8 cellular contexts compared by ENCODE assay signal in the genomic region with DNA sequence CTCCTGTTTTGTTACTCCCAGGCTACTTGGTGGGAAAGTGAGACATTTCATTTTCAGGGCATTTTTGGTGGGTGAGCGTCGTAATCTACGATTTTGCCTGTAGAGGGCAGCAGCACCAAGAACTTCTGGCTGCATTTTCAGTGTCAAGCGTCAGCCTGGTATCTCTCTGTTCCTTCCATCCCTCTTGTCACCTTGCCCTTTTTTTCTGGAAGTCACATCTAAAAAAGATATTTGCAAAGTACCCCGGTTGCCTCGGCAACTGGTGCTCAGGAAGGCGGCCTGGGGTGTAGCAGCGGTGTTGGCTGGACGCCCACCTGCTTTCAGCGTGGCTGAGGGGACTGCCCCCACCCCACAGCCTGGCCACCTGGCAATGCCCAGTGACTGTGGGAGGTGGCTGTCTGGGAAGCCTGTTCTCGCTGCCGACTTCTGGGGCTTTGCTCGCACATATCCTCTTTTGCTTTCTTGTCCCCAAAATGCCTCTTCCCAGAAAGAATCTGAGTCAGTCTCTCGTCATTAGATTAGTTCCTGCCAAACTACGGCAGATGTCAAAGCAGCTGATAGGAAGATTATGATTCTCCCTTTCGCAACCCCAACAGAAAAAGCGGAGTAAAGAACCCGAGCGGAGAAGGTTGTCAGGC.
DNase-seq lines count a peak whose midpoint lies in the region; ATAC-seq, FAIRE-seq and TF ChIP-seq lines count a peak whose summit lies in the region.

No MANE protein-coding gene starts in this region.

- no peak overlapping the region for H3K4me3 Mint-ChIP-seq in osteocyte (ENCODE audit: unreplicated experiment)

- no peak overlapping the region for H2AFZ ChIP-seq in OCI-LY7 (ENCODE audit: low read length)

- H3K9me3 ChIP-seq in OCI-LY7 (ENCODE audit: low read length) (no peaks in the 10 kb centered on the region), gastroesophageal sphincter (no peaks in the 10 kb centered on the region), vagina (no peaks in the 10 kb centered on the region)

- H3K4me3 ChIP-seq in OCI-LY7 (ENCODE audit: low read depth, low read length, poor library complexity, severe bottlenecking) (no peak overlapping the region), gastroesophageal sphincter (peak overlapping the region; percentile 31 to 43), vagina (peak overlapping the region; percentile 31 to 35)

- POLR2A ChIA-PET in OCI-LY7 (lab: Charles Lee): no interaction called here

- H3K36me3 Mint-ChIP-seq in osteocyte (ENCODE audit: unreplicated experiment): no peaks in the 10 kb centered on the region

- no peak overlapping the region for H3K27ac Mint-ChIP-seq in osteocyte (ENCODE audit: unreplicated experiment)

- H3K36me3 ChIP-seq in OCI-LY7 (ENCODE audit: insufficient read depth, low read length): no peaks in the 10 kb centered on the region
- H3K36me3 ChIP-seq in gastroesophageal sphincter: no peaks in the 10 kb centered on the region
- no peaks in the 10 kb centered on the region for H3K36me3 ChIP-seq in vagina

- peaks cover 40% of the 10 kb centered on the region for H3K27me3 Mint-ChIP-seq in osteocyte (ENCODE audit: unreplicated experiment)

- H3K4me2 ChIP-seq in OCI-LY7 (ENCODE audit: low read length): no peak overlapping the region

- no peaks in the 10 kb centered on the region for H3K4me1 Mint-ChIP-seq in osteocyte (ENCODE audit: unreplicated experiment)

- intact Hi-C loops in OCI-LY7 (cut with micrococcal nuclease; ENCODE audit: unreplicated experiment) (no loop called here), vagina (cut with DNase I) (no loop called here)

- BruUV-seq in OCI-LY7 (replicated peaks; lab: Mats Ljungman, UMichigan): no TSS peak

- no peaks in the 10 kb centered on the region for H3K79me2 ChIP-seq in OCI-LY7 (ENCODE audit: insufficient read depth, low read depth, low read length)

- H4K20me1 ChIP-seq in OCI-LY7 (ENCODE audit: insufficient read depth, low read length): no peaks in the 10 kb centered on the region

- H3K27me3 ChIP-seq in gastroesophageal sphincter: peaks cover 14% of the 10 kb centered on the region
- no peaks in the 10 kb centered on the region for H3K27me3 ChIP-seq in vagina

- TF ChIP-seq POLR2A in gastroesophageal sphincter (IDR thresholded peaks at IDR 0.05): no peak
- TF ChIP-seq POLR2A in vagina (IDR thresholded peaks at IDR 0.05): no peak

- FAIRE-seq in HTR-8/SVneo (lab: Jason Lieb, UNC): no peak

- H3K4me1 ChIP-seq in OCI-LY7 (ENCODE audit: insufficient read depth, low read length, poor library complexity, severe bottlenecking) (no peaks in the 10 kb centered on the region), gastroesophageal sphincter (peaks cover 0 to 11% (median 0%) of the 10 kb centered on the region in 3 donors), vagina (no peaks in the 10 kb centered on the region)

- DNase-seq in DMS 273 (lab: John Stamatoyannopoulos, UW; ENCODE audit: unreplicated experiment) (peak; percentile 88), HTR-8/SVneo (ENCODE audit: insufficient read length, low spot score) (peak; percentile 37), OCI-LY7 (ENCODE audit: low spot score) (peak; percentile 39), osteocyte (ENCODE audit: extremely low spot score, unreplicated experiment) (no peak), vagina (ENCODE audit: extremely low spot score in 2 of 2) (peak in 1 of 2 donors; percentile 83)
- peak; percentile 43 for DNase-seq in activated naive CD4-positive, alpha-beta T cell treated with Interleukin-2 at 50 U/mL for 16 hours

- H3K27ac ChIP-seq in OCI-LY7 (ENCODE audit: low read depth, low read length, poor library complexity, severe bottlenecking): no peak overlapping the region
- H3K27ac ChIP-seq in gastroesophageal sphincter: peak overlapping the region in 3 of 4 donors; percentile 58 to 73 (median 68)
- no peak overlapping the region for H3K27ac ChIP-seq in vagina

- CTCF ChIA-PET in OCI-LY7 (lab: Charles Lee; ENCODE audit: unreplicated experiment): no interaction called here

- 1 to 4% methylated on average over 7 to 12 of the region's 19 CpGs for WGBS in gastroesophageal sphincter (ENCODE audit: low coverage in 1 of 2), 2 donors

- no peaks in the 10 kb centered on the region for H3K9me3 Mint-ChIP-seq in osteocyte (ENCODE audit: unreplicated experiment)

- TF ChIP-seq CTCF in OCI-LY7 (conservative IDR thresholded peaks at IDR 0.05; ENCODE audit: low read length) (peak; percentile 84), gastroesophageal sphincter (IDR thresholded peaks at IDR 0.05) (peak; percentile 24 to 77 (median 66)), osteocyte (IDR thresholded peaks at IDR 0.05) (peak; percentile 80), vagina (IDR thresholded peaks at IDR 0.05) (peak; percentile 31 to 56 (median 39))

- TF ChIP-seq EP300 in gastroesophageal sphincter (IDR thresholded peaks at IDR 0.05): no peak

- no peaks in the 10 kb centered on the region for H3K9me2 ChIP-seq in OCI-LY7 (ENCODE audit: insufficient read depth, low read length)

- ATAC-seq in GM21381 (IDR thresholded peaks at IDR 0.05; ENCODE audit: unreplicated experiment) (peak; percentile 71), gastroesophageal sphincter (peak; percentile 69)

Comparison
In these comparisons a context has a peak if more than half of its experiments do, and no peak if none do; other contexts are left out.
1. H3K27ac ChIP-seq: peak in gastroesophageal sphincter (3 of 4); none in OCI-LY7 (single experiment) and vagina (single experiment).
2. Peak in every context shown above with its lines, with median percentiles within 50 percentile points of each other: CTCF ChIP-seq.